Comparison of ENCODE assay signal across 2 cellular contexts in the genomic region with DNA sequence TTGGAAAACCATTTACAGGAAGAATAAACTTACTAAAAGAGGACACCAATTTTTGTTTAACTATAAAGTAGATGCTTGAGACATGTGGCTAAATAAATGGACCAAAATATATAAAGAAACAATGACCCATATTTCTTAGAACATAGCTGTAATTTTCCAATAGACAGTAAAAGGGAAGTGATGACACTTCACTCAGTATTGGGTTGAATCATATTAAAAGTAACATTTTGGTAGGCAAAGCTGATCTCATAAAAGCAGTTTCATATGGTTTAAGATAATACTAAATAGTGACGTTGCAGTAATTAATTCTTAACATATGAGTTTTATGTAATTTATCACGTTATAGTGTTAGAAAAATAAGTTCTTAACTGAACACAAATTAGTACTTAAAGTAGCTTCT.
TF ChIP-seq lines count a peak whose summit lies in the region.

No MANE protein-coding gene starts in this region.

TF ChIP-seq in HepG2, 621 proteins besides CTCF, POLR2A, EP300 and RAD21:
- TF ChIP-seq RXRB (CRISPR knock-in tag; IDR thresholded peaks at IDR 0.05; ENCODE audit: borderline replicate concordance) (no peak), CREB1 (IDR thresholded peaks at IDR 0.05) (0 out of 2 replicates have a peak, but pooled peaks have one; percentile 4), CREB1 (CRISPR knock-in tag; IDR thresholded peaks at IDR 0.05) (no peak)

TF ChIP-seq in GM12878, 131 proteins besides CTCF, POLR2A, EP300 and RAD21:
- TF ChIP-seq JUNB (IDR thresholded peaks at IDR 0.05): peak; percentile 64; the same call in 1 of the 2 replicates
- TF ChIP-seq, protein P1, sequence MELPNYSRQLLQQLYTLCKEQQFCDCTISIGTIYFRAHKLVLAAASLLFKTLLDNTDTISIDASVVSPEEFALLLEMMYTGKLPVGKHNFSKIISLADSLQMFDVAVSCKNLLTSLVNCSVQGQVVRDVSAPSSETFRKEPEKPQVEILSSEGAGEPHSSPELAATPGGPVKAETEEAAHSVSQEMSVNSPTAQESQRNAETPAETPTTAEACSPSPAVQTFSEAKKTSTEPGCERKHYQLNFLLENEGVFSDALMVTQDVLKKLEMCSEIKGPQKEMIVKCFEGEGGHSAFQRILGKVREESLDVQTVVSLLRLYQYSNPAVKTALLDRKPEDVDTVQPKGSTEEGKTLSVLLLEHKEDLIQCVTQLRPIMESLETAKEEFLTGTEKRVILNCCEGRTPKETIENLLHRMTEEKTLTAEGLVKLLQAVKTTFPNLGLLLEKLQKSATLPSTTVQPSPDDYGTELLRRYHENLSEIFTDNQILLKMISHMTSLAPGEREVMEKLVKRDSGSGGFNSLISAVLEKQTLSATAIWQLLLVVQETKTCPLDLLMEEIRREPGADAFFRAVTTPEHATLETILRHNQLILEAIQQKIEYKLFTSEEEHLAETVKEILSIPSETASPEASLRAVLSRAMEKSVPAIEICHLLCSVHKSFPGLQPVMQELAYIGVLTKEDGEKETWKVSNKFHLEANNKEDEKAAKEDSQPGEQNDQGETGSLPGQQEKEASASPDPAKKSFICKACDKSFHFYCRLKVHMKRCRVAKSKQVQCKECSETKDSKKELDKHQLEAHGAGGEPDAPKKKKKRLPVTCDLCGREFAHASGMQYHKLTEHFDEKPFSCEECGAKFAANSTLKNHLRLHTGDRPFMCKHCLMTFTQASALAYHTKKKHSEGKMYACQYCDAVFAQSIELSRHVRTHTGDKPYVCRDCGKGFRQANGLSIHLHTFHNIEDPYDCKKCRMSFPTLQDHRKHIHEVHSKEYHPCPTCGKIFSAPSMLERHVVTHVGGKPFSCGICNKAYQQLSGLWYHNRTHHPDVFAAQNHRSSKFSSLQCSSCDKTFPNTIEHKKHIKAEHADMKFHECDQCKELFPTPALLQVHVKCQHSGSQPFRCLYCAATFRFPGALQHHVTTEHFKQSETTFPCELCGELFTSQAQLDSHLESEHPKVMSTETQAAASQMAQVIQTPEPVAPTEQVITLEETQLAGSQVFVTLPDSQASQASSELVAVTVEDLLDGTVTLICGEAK (IDR thresholded peaks at IDR 0.05; ENCODE audit: borderline replicate concordance): no peak
